In the genomic region with DNA sequence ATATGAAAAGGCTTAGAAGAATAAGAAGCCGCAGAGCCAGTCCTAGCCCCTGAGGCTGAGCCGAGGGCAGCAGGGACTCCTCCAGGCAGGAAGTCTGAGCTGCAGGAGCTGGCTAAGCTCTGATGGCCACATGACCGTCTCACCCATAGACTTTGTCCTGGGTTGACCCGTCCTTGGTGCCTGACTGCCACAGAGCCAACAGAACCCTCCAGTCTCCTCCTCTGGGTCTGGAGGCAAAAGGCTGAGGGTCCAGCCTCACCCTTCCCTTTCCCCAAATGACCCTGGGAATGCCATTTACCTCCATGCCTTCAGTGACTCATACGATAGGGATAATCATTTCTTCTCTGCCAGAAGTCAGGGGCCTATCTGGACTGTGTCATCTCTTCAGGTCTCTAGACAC, we compare ENCODE assay signal across 20 cellular contexts. TPM values are rescaled to one million over a fixed set of nuclear protein-coding genes. Genes with fewer than 3 reads are reported as not detected.
DNase-seq lines count a peak whose midpoint lies in the region; ATAC-seq, FAIRE-seq and TF ChIP-seq lines count a peak whose summit lies in the region.
"Had no signal": no experiment of that assay in that cellular context is flagged by ENCODE, and none has a peak within 500 bp of the region (broad histone marks: within the 10 kb centered on the region; RNA-seq: fewer than 3 reads in every experiment).

No MANE protein-coding gene starts in this region.

- no peak overlapping the region for H2AK5ac ChIP-seq in neuronal stem cell (ENCODE audit: low read depth, low read length)

- no peak overlapping the region for H3K27ac Mint-ChIP-seq in activated T-cell treated with anti-CD3 and anti-CD28 coated beads, Interleukin-2, amount 50 U/mL, for 72 hours
- H3K27ac Mint-ChIP-seq: CD8-positive, alpha-beta T cell had no signal

- TF ChIP-seq POLR2A in right lobe of liver (IDR thresholded peaks at IDR 0.05): no peak
- TF ChIP-seq POLR2A in HepG2 (IDR thresholded peaks at IDR 0.05; ENCODE audit: insufficient read depth in 1 of 2, low read depth in 2 of 2, low read length in 2 of 2): no peak

- H3K36me3 ChIP-seq in right lobe of liver: no peaks in the 10 kb centered on the region
- no peaks in the 10 kb centered on the region for H3K36me3 ChIP-seq in HepG2 (replicated peaks in 1 of 2; ENCODE audit: control insufficient read depth in 1 of 2, insufficient read depth in 2 of 2, low read length in 2 of 2)
- H3K36me3 ChIP-seq in left ventricle myocardium inferior: no peaks in the 10 kb centered on the region
- no peaks in the 10 kb centered on the region for H3K36me3 ChIP-seq in neuronal stem cell (replicated peaks in 1 of 2; ENCODE audit: control insufficient read depth in 2 of 2, insufficient read depth in 2 of 2, low read length in 2 of 2)

- no peaks in the 10 kb centered on the region for H3K79me2 ChIP-seq in HepG2 (ENCODE audit: insufficient read depth, low read length)

- H3K27ac ChIP-seq in right lobe of liver (no peak overlapping the region), HepG2 (ENCODE audit: extremely low read length, insufficient read depth, low read length) (no peak overlapping the region), left ventricle myocardium inferior (replicated peaks) (peak overlapping the region; percentile 7), neuronal stem cell (replicated peaks; ENCODE audit: low read length) (no peak overlapping the region)

- no peaks in the 10 kb centered on the region for H4K20me1 ChIP-seq in HepG2 (ENCODE audit: insufficient read depth, low read length)

- intact Hi-C loops in right lobe of liver (cut with DNase I) (no loop called here), HepG2 (cut with micrococcal nuclease; ENCODE audit: unreplicated experiment) (no loop called here), left ventricle myocardium inferior (cut with micrococcal nuclease) (no loop called here)

- peaks cover 16% of the 10 kb centered on the region for H3K27me3 Mint-ChIP-seq in activated T-cell treated with anti-CD3 and anti-CD28 coated beads, Interleukin-2, amount 50 U/mL, for 72 hours (ENCODE audit: low read depth)

- H2AFZ ChIP-seq in HepG2 (ENCODE audit: low read length): no peak overlapping the region
- no peak overlapping the region for H2AFZ ChIP-seq in neuronal stem cell (ENCODE audit: low read length)

- DNase-seq in right lobe of liver (no peak), HepG2 (ENCODE audit: low spot score) (no peak), left ventricle myocardium inferior (peak; percentile 36), neuronal stem cell (ENCODE audit: low spot score) (no peak), NCI-H1436 (lab: John Stamatoyannopoulos, UW) (no peak)
- no peak for DNase-seq in activated T-cell treated with anti-CD3 and anti-CD28 coated beads, Interleukin-2, amount 50 U/mL, for 72 hours
- DNase-seq: CD8-positive, alpha-beta T cell; DND-41; NCI-H1417; NCI-H1930; NCI-H446; NCI-H69; SIG-M5 had no signal

- H3K14ac ChIP-seq in neuronal stem cell (ENCODE audit: low read length): no peak overlapping the region

- no peak for FAIRE-seq in HepG2 (lab: Jason Lieb, UNC)
- FAIRE-seq: GM12892, H54, K562 had no signal

- no peak overlapping the region for H3K4me3 Mint-ChIP-seq in activated T-cell treated with anti-CD3 and anti-CD28 coated beads, Interleukin-2, amount 50 U/mL, for 72 hours
- H3K4me3 Mint-ChIP-seq: CD8-positive, alpha-beta T cell had no signal

- no peak overlapping the region for H3K23ac ChIP-seq in neuronal stem cell (ENCODE audit: low read depth, low read length, poor library complexity)

- ATAC-seq in right lobe of liver (peak in 3 of 4 donors; percentile 36 to 61 (median 36)), HepG2 (no peak; the same call in 2 of the 3 replicates), GM21515 (IDR thresholded peaks at IDR 0.05; ENCODE audit: unreplicated experiment) (no peak), HG02973 (IDR thresholded peaks at IDR 0.05; ENCODE audit: unreplicated experiment) (no peak)
- ATAC-seq in activated T-cell treated with anti-CD3 and anti-CD28 coated beads, Interleukin-2, amount 50 U/mL, for 72 hours (replicated peaks in 1 of 2): no peak
- ATAC-seq: CD8-positive, alpha-beta T cell; K562 had no signal

- H3K18ac ChIP-seq in neuronal stem cell (ENCODE audit: low read length): peak overlapping the region; percentile 28

- H3K27me3 ChIP-seq in right lobe of liver (no peaks in the 10 kb centered on the region), HepG2 (ENCODE audit: control insufficient read depth in 1 of 2, insufficient read depth in 2 of 2, low read length in 2 of 2) (peaks cover 3 to 56% of the 10 kb centered on the region in 2 experiments; a peak in 4 of 5 replicates), left ventricle myocardium inferior (ENCODE audit: low read depth) (peaks cover 3% of the 10 kb centered on the region), neuronal stem cell (ENCODE audit: control insufficient read depth in 3 of 3, insufficient read depth in 3 of 3, low read depth in 1 of 3, low read length in 3 of 3) (peaks cover 0 to 7% (median 0%) of the 10 kb centered on the region in 3 experiments)

- H3K9me3 ChIP-seq in right lobe of liver: no peaks in the 10 kb centered on the region
- H3K9me3 ChIP-seq in HepG2 (ENCODE audit: low read length): no peaks in the 10 kb centered on the region
- H3K9me3 ChIP-seq in left ventricle myocardium inferior (replicated peaks): no peaks in the 10 kb centered on the region
- no peaks in the 10 kb centered on the region for H3K9me3 ChIP-seq in neuronal stem cell (replicated peaks in 1 of 2; ENCODE audit: control insufficient read depth in 2 of 2, insufficient read depth in 1 of 2, low read depth in 1 of 2, low read length in 2 of 2)

- in situ Hi-C loops in HepG2 (cut with HindIII; ENCODE audit: extremely low pct_ligation_motif_present, low pct_unique_long_range_greater_than_20kb): no loop called here

- H2BK12ac ChIP-seq in neuronal stem cell (ENCODE audit: low read length): no peak overlapping the region

- H3K36me3 Mint-ChIP-seq in activated T-cell treated with anti-CD3 and anti-CD28 coated beads, Interleukin-2, amount 50 U/mL, for 72 hours (ENCODE audit: insufficient read depth in 2 of 2): no peaks in the 10 kb centered on the region
- H3K36me3 Mint-ChIP-seq: CD8-positive, alpha-beta T cell had no signal

- no peak for TF ChIP-seq CTCF in right lobe of liver (IDR thresholded peaks at IDR 0.05)
- no peak for TF ChIP-seq CTCF in HepG2 (CRISPR knock-in tag; IDR thresholded peaks at IDR 0.05)
- TF ChIP-seq CTCF in left ventricle myocardium inferior (IDR thresholded peaks at IDR 0.05; ENCODE audit: borderline replicate concordance): no peak

- no peak overlapping the region for H3K4ac ChIP-seq in neuronal stem cell (ENCODE audit: low read length)

- POLR2A ChIA-PET in HepG2 (lab: Yijun Ruan, JAX): no interaction called here

- no peak overlapping the region for H2BK120ac ChIP-seq in neuronal stem cell (ENCODE audit: low read depth, low read length)

- H2BK5ac ChIP-seq in neuronal stem cell (ENCODE audit: low read length): no peak overlapping the region

- H4K91ac ChIP-seq in neuronal stem cell (ENCODE audit: low read depth, low read length, poor library complexity): no peak overlapping the region

- H3K4me1 Mint-ChIP-seq in activated T-cell treated with anti-CD3 and anti-CD28 coated beads, Interleukin-2, amount 50 U/mL, for 72 hours (ENCODE audit: low read depth): no peaks in the 10 kb centered on the region

- H3K79me1 ChIP-seq in neuronal stem cell (ENCODE audit: low read depth, low read length): no peaks in the 10 kb centered on the region

- H3K4me2 ChIP-seq in HepG2 (ENCODE audit: low read depth, low read length) (no peak overlapping the region), neuronal stem cell (ENCODE audit: insufficient read depth, low read length, poor library complexity, severe bottlenecking) (no peak overlapping the region)

- CTCF ChIA-PET in HepG2 (lab: Yijun Ruan, JAX; ENCODE audit: low intra/inter-chr PET ratio, low total read pairs): no interaction called here

- WGBS in right lobe of liver (ENCODE audit: insufficient coverage, low coverage, low lambda C conversion rate, missing lambda C conversion rate): 44% methylated on average over 2 of the region's 5 CpGs
- WGBS in HepG2 (ENCODE audit: low lambda C conversion rate): 4% methylated on average over 3 of the region's 5 CpGs
- no CpG with 5 or more reads among the region's 5 CpGs for WGBS in neuronal stem cell (ENCODE audit: extremely low coverage in 2 of 2, insufficient read length in 2 of 2, insufficient replicate concordance in 1 of 2), 2 donors

- H3K9ac ChIP-seq in HepG2 (ENCODE audit: insufficient read depth, low read depth, low read length): no peak overlapping the region
- H3K9ac ChIP-seq in neuronal stem cell (ENCODE audit: low read depth, low read length, poor library complexity): no peak overlapping the region

- no peak for TF ChIP-seq RAD21 in HepG2 (CRISPR knock-in tag; IDR thresholded peaks at IDR 0.05)

- H3K4me3 ChIP-seq in right lobe of liver (no peak overlapping the region), HepG2 (replicated peaks in 1 of 3; ENCODE audit: insufficient read depth in 1 of 3, low read depth in 2 of 3, low read length in 3 of 3) (no peak overlapping the region), left ventricle myocardium inferior (no peak overlapping the region), neuronal stem cell (ENCODE audit: low read length in 2 of 2) (no peak overlapping the region)
- H3K4me3 ChIP-seq: K562 had no signal

- H3K4me1 ChIP-seq in right lobe of liver (no peaks in the 10 kb centered on the region), HepG2 (ENCODE audit: insufficient read depth, low read length) (no peaks in the 10 kb centered on the region), left ventricle myocardium inferior (peaks cover 17% of the 10 kb centered on the region), neuronal stem cell (ENCODE audit: control insufficient read depth in 2 of 2, insufficient read depth in 1 of 2, low read depth in 1 of 2, low read length in 2 of 2) (no peaks in the 10 kb centered on the region)

- no peak for TF ChIP-seq EP300 in HepG2 (IDR thresholded peaks at IDR 0.05; ENCODE audit: low read depth in 2 of 2, low read length in 2 of 2)
- no peak for TF ChIP-seq EP300 in HepG2 (CRISPR knock-in tag; IDR thresholded peaks at IDR 0.05; ENCODE audit: borderline replicate concordance)

- H2BK15ac ChIP-seq in neuronal stem cell (ENCODE audit: low read length): no peak overlapping the region

- no peak overlapping the region for H4K8ac ChIP-seq in neuronal stem cell (ENCODE audit: low read depth, low read length)

- no peaks in the 10 kb centered on the region for H3K9me3 Mint-ChIP-seq in activated T-cell treated with anti-CD3 and anti-CD28 coated beads, Interleukin-2, amount 50 U/mL, for 72 hours
- H3K9me3 Mint-ChIP-seq: CD8-positive, alpha-beta T cell had no signal

- BruUV-seq in HepG2 (replicated peaks; lab: Mats Ljungman, UMichigan): no TSS peak

RNA-seq across cellular contexts. Expression of gene KRT71, which starts 1.5 kb away (rescaled TPM):
- total RNA-seq in right lobe of liver: not detected
- not detected in 2 replicates for total RNA-seq in HepG2 (2016; rRNA removed; fragmentation: Illumina TruSeq; extraction: Trizol)
- total RNA-seq in HepG2 (2016; cell fraction: cytosol; rRNA removed; fragmentation: Illumina TruSeq; extraction: Trizol; ENCODE audit: low read depth): not detected in 2 replicates
- not detected in 2 replicates for total RNA-seq in HepG2 (2016; cell fraction: insoluble cytoplasmic fraction; rRNA removed; fragmentation: Illumina TruSeq; extraction: Trizol)
- not detected in 2 replicates for total RNA-seq in HepG2 (2016; cell fraction: membrane; rRNA removed; fragmentation: Illumina TruSeq; extraction: Trizol)
- total RNA-seq in HepG2 (2016; cell fraction: nucleus; rRNA removed; fragmentation: Illumina TruSeq; extraction: Trizol): not detected in 2 replicates
- not detected in 2 replicates for polyA plus RNA-seq in HepG2 (2011; rRNA removed)
- not detected in 2 replicates for polyA plus RNA-seq in HepG2 (2011; cell fraction: cytosol; rRNA removed)
- not detected in 2 replicates for polyA plus RNA-seq in HepG2 (2011; cell fraction: nucleus; rRNA removed)
- polyA plus RNA-seq in HepG2 (2012): not detected in 2 replicates
- polyA plus RNA-seq in HepG2 (2016; cell fraction: cytosol; fragmentation: Illumina TruSeq; extraction: Trizol; ENCODE audit: low read depth): not detected in 2 replicates
- polyA plus RNA-seq in HepG2 (2016; cell fraction: insoluble cytoplasmic fraction; fragmentation: Illumina TruSeq; extraction: Trizol; ENCODE audit: low read depth): not detected in 2 replicates
- polyA plus RNA-seq in HepG2 (2016; cell fraction: membrane; fragmentation: Illumina TruSeq; extraction: Trizol; ENCODE audit: low read depth): not detected in 2 replicates
- not detected in 2 replicates for polyA plus RNA-seq in HepG2 (2016; cell fraction: nucleus; fragmentation: Illumina TruSeq; extraction: Trizol; ENCODE audit: insufficient read depth, low read depth)
- polyA minus RNA-seq in HepG2 (2011; rRNA and poly(A)+ RNA removed; ENCODE audit: low replicate concordance): not detected in 2 replicates
- not detected in 2 replicates for polyA minus RNA-seq in HepG2 (2011; cell fraction: cytosol; rRNA and poly(A)+ RNA removed)
- not detected in 2 replicates for polyA minus RNA-seq in HepG2 (2011; cell fraction: nucleus; rRNA and poly(A)+ RNA removed)
- not detected for total RNA-seq in left ventricle myocardium inferior
- polyA plus RNA-seq in neuronal stem cell (2013, experiment 1 of 2): not detected
- not detected for polyA plus RNA-seq in neuronal stem cell (2013, experiment 2 of 2)
- not detected for total RNA-seq in activated T-cell treated with anti-CD3 and anti-CD28 coated beads, Interleukin-2, amount 50 U/mL, for 72 hours
- total RNA-seq: A172; CD8-positive, alpha-beta T cell; K562 had no signal
- polyA plus RNA-seq: BJ, K562 had no signal

RNA-seq across cellular contexts. Expression of gene KRT74, which starts 22.2 kb away (rescaled TPM):
- total RNA-seq in right lobe of liver: not detected
- not detected in 2 replicates for total RNA-seq in HepG2 (2016; rRNA removed; fragmentation: Illumina TruSeq; extraction: Trizol)
- not detected in 2 replicates for total RNA-seq in HepG2 (2016; cell fraction: cytosol; rRNA removed; fragmentation: Illumina TruSeq; extraction: Trizol; ENCODE audit: low read depth)
- not detected in 2 replicates for total RNA-seq in HepG2 (2016; cell fraction: insoluble cytoplasmic fraction; rRNA removed; fragmentation: Illumina TruSeq; extraction: Trizol)
- total RNA-seq in HepG2 (2016; cell fraction: membrane; rRNA removed; fragmentation: Illumina TruSeq; extraction: Trizol): not detected in 2 replicates
- not detected in 2 replicates for total RNA-seq in HepG2 (2016; cell fraction: nucleus; rRNA removed; fragmentation: Illumina TruSeq; extraction: Trizol)
- polyA plus RNA-seq in HepG2 (2011; rRNA removed): not detected in 2 replicates
- not detected in 2 replicates for polyA plus RNA-seq in HepG2 (2011; cell fraction: cytosol; rRNA removed)
- not detected in 2 replicates for polyA plus RNA-seq in HepG2 (2011; cell fraction: nucleus; rRNA removed)
- not detected in 2 replicates for polyA plus RNA-seq in HepG2 (2012)
- not detected in 2 replicates for polyA plus RNA-seq in HepG2 (2016; cell fraction: cytosol; fragmentation: Illumina TruSeq; extraction: Trizol; ENCODE audit: low read depth)
- polyA plus RNA-seq in HepG2 (2016; cell fraction: insoluble cytoplasmic fraction; fragmentation: Illumina TruSeq; extraction: Trizol; ENCODE audit: low read depth): not detected in 2 replicates
- not detected in 2 replicates for polyA plus RNA-seq in HepG2 (2016; cell fraction: membrane; fragmentation: Illumina TruSeq; extraction: Trizol; ENCODE audit: low read depth)
- polyA plus RNA-seq in HepG2 (2016; cell fraction: nucleus; fragmentation: Illumina TruSeq; extraction: Trizol; ENCODE audit: insufficient read depth, low read depth): not detected in 2 replicates
- polyA minus RNA-seq in HepG2 (2011; rRNA and poly(A)+ RNA removed; ENCODE audit: low replicate concordance): not detected in 2 replicates
- polyA minus RNA-seq in HepG2 (2011; cell fraction: cytosol; rRNA and poly(A)+ RNA removed): not detected in 2 replicates
- polyA minus RNA-seq in HepG2 (2011; cell fraction: nucleus; rRNA and poly(A)+ RNA removed): not detected in 2 replicates
- 0.14 TPM for total RNA-seq in left ventricle myocardium inferior
- not detected for polyA plus RNA-seq in neuronal stem cell (2013, experiment 1 of 2)
- not detected for polyA plus RNA-seq in neuronal stem cell (2013, experiment 2 of 2)
- total RNA-seq in activated T-cell treated with anti-CD3 and anti-CD28 coated beads, Interleukin-2, amount 50 U/mL, for 72 hours: under 1 TPM in 1 of 2 donors, not detected in 1; 0.12 TPM
- total RNA-seq: A172; CD8-positive, alpha-beta T cell; K562 had no signal
- polyA plus RNA-seq: BJ, K562 had no signal

RNA-seq across cellular contexts. Expression of gene KRT5, which starts 31.3 kb away (rescaled TPM):
- total RNA-seq in right lobe of liver (under 1 TPM in 1 of 6 experiments, not detected in 5; 0.66 TPM), HepG2 (2016; rRNA removed; fragmentation: Illumina TruSeq; extraction: Trizol) (not detected in 2 replicates), left ventricle myocardium inferior (not detected)
- total RNA-seq in HepG2 (2016; cell fraction: cytosol; rRNA removed; fragmentation: Illumina TruSeq; extraction: Trizol; ENCODE audit: low read depth): not detected in 2 replicates
- not detected in 2 replicates for total RNA-seq in HepG2 (2016; cell fraction: insoluble cytoplasmic fraction; rRNA removed; fragmentation: Illumina TruSeq; extraction: Trizol)
- total RNA-seq in HepG2 (2016; cell fraction: membrane; rRNA removed; fragmentation: Illumina TruSeq; extraction: Trizol): not detected in 2 replicates
- not detected in 2 replicates for total RNA-seq in HepG2 (2016; cell fraction: nucleus; rRNA removed; fragmentation: Illumina TruSeq; extraction: Trizol)
- polyA plus RNA-seq in HepG2 (2011; rRNA removed): 0.08 and 0.29 TPM in 2 replicates
- polyA plus RNA-seq in HepG2 (2011; cell fraction: cytosol; rRNA removed): not detected in 2 replicates
- not detected in 2 replicates for polyA plus RNA-seq in HepG2 (2011; cell fraction: nucleus; rRNA removed)
- not detected in 2 replicates for polyA plus RNA-seq in HepG2 (2012)
- polyA plus RNA-seq in HepG2 (2016; cell fraction: cytosol; fragmentation: Illumina TruSeq; extraction: Trizol; ENCODE audit: low read depth): not detected in 2 replicates
- not detected in 2 replicates for polyA plus RNA-seq in HepG2 (2016; cell fraction: insoluble cytoplasmic fraction; fragmentation: Illumina TruSeq; extraction: Trizol; ENCODE audit: low read depth)
- polyA plus RNA-seq in HepG2 (2016; cell fraction: membrane; fragmentation: Illumina TruSeq; extraction: Trizol; ENCODE audit: low read depth): not detected in 2 replicates
- not detected in 2 replicates for polyA plus RNA-seq in HepG2 (2016; cell fraction: nucleus; fragmentation: Illumina TruSeq; extraction: Trizol; ENCODE audit: insufficient read depth, low read depth)
- polyA minus RNA-seq in HepG2 (2011; rRNA and poly(A)+ RNA removed; ENCODE audit: low replicate concordance): 32.1 TPM in 1 of 2 replicates, not detected in the other
- polyA minus RNA-seq in HepG2 (2011; cell fraction: cytosol; rRNA and poly(A)+ RNA removed): not detected in 2 replicates
- polyA minus RNA-seq in HepG2 (2011; cell fraction: nucleus; rRNA and poly(A)+ RNA removed): not detected in 2 replicates
- not detected for polyA plus RNA-seq in neuronal stem cell (2013, experiment 1 of 2)
- polyA plus RNA-seq in neuronal stem cell (2013, experiment 2 of 2): not detected
- total RNA-seq in activated T-cell treated with anti-CD3 and anti-CD28 coated beads, Interleukin-2, amount 50 U/mL, for 72 hours: not detected
- total RNA-seq: CD8-positive, alpha-beta T cell; K562 had no signal
- polyA plus RNA-seq: BJ had no signal

RNA-seq across cellular contexts. Expression of gene KRT72, which starts 49.8 kb away (rescaled TPM):
- not detected for total RNA-seq in right lobe of liver
- total RNA-seq in HepG2 (2016; rRNA removed; fragmentation: Illumina TruSeq; extraction: Trizol): not detected in 2 replicates
- not detected in 2 replicates for total RNA-seq in HepG2 (2016; cell fraction: cytosol; rRNA removed; fragmentation: Illumina TruSeq; extraction: Trizol; ENCODE audit: low read depth)
- not detected in 2 replicates for total RNA-seq in HepG2 (2016; cell fraction: insoluble cytoplasmic fraction; rRNA removed; fragmentation: Illumina TruSeq; extraction: Trizol)
- total RNA-seq in HepG2 (2016; cell fraction: membrane; rRNA removed; fragmentation: Illumina TruSeq; extraction: Trizol): not detected in 2 replicates
- total RNA-seq in HepG2 (2016; cell fraction: nucleus; rRNA removed; fragmentation: Illumina TruSeq; extraction: Trizol): not detected in 2 replicates
- polyA plus RNA-seq in HepG2 (2011; rRNA removed): not detected in 2 replicates
- polyA plus RNA-seq in HepG2 (2011; cell fraction: cytosol; rRNA removed): not detected in 2 replicates
- polyA plus RNA-seq in HepG2 (2011; cell fraction: nucleus; rRNA removed): not detected in 2 replicates
- not detected in 2 replicates for polyA plus RNA-seq in HepG2 (2012)
- not detected in 2 replicates for polyA plus RNA-seq in HepG2 (2016; cell fraction: cytosol; fragmentation: Illumina TruSeq; extraction: Trizol; ENCODE audit: low read depth)
- polyA plus RNA-seq in HepG2 (2016; cell fraction: insoluble cytoplasmic fraction; fragmentation: Illumina TruSeq; extraction: Trizol; ENCODE audit: low read depth): not detected in 2 replicates
- not detected in 2 replicates for polyA plus RNA-seq in HepG2 (2016; cell fraction: membrane; fragmentation: Illumina TruSeq; extraction: Trizol; ENCODE audit: low read depth)
- polyA plus RNA-seq in HepG2 (2016; cell fraction: nucleus; fragmentation: Illumina TruSeq; extraction: Trizol; ENCODE audit: insufficient read depth, low read depth): not detected in 2 replicates
- polyA minus RNA-seq in HepG2 (2011; rRNA and poly(A)+ RNA removed; ENCODE audit: low replicate concordance): not detected in 2 replicates
- not detected in 2 replicates for polyA minus RNA-seq in HepG2 (2011; cell fraction: cytosol; rRNA and poly(A)+ RNA removed)
- not detected in 2 replicates for polyA minus RNA-seq in HepG2 (2011; cell fraction: nucleus; rRNA and poly(A)+ RNA removed)
- not detected for total RNA-seq in left ventricle myocardium inferior
- not detected for polyA plus RNA-seq in neuronal stem cell (2013, experiment 1 of 2)
- not detected for polyA plus RNA-seq in neuronal stem cell (2013, experiment 2 of 2)
- total RNA-seq in activated T-cell treated with anti-CD3 and anti-CD28 coated beads, Interleukin-2, amount 50 U/mL, for 72 hours: 1 to 10 TPM in 1 of 2 donors, under 1 TPM in 1; 0.31 to 2.3 TPM
- total RNA-seq: A172, K562 had no signal
- polyA plus RNA-seq: BJ, K562 had no signal

RNA-seq across cellular contexts. Expression of gene KRT6A, which starts 58.4 kb away (rescaled TPM):
- 1 to 10 TPM in 1 of 6 experiments, not detected in 5; 1.2 TPM for total RNA-seq in right lobe of liver
- not detected in 2 replicates for total RNA-seq in HepG2 (2016; rRNA removed; fragmentation: Illumina TruSeq; extraction: Trizol)
- total RNA-seq in HepG2 (2016; cell fraction: cytosol; rRNA removed; fragmentation: Illumina TruSeq; extraction: Trizol; ENCODE audit: low read depth): not detected in 2 replicates
- not detected in 2 replicates for total RNA-seq in HepG2 (2016; cell fraction: insoluble cytoplasmic fraction; rRNA removed; fragmentation: Illumina TruSeq; extraction: Trizol)
- not detected in 2 replicates for total RNA-seq in HepG2 (2016; cell fraction: membrane; rRNA removed; fragmentation: Illumina TruSeq; extraction: Trizol)
- not detected in 2 replicates for total RNA-seq in HepG2 (2016; cell fraction: nucleus; rRNA removed; fragmentation: Illumina TruSeq; extraction: Trizol)
- polyA plus RNA-seq in HepG2 (2011; rRNA removed): 0.13 TPM in 2 replicates
- 0.05 TPM in 1 of 2 replicates, not detected in the other for polyA plus RNA-seq in HepG2 (2011; cell fraction: cytosol; rRNA removed)
- polyA plus RNA-seq in HepG2 (2011; cell fraction: nucleus; rRNA removed): not detected in 2 replicates
- polyA plus RNA-seq in HepG2 (2012): not detected in 2 replicates
- not detected in 2 replicates for polyA plus RNA-seq in HepG2 (2016; cell fraction: cytosol; fragmentation: Illumina TruSeq; extraction: Trizol; ENCODE audit: low read depth)
- polyA plus RNA-seq in HepG2 (2016; cell fraction: insoluble cytoplasmic fraction; fragmentation: Illumina TruSeq; extraction: Trizol; ENCODE audit: low read depth): not detected in 2 replicates
- polyA plus RNA-seq in HepG2 (2016; cell fraction: membrane; fragmentation: Illumina TruSeq; extraction: Trizol; ENCODE audit: low read depth): not detected in 2 replicates
- polyA plus RNA-seq in HepG2 (2016; cell fraction: nucleus; fragmentation: Illumina TruSeq; extraction: Trizol; ENCODE audit: insufficient read depth, low read depth): not detected in 2 replicates
- 11.8 TPM in 1 of 2 replicates, not detected in the other for polyA minus RNA-seq in HepG2 (2011; rRNA and poly(A)+ RNA removed; ENCODE audit: low replicate concordance)
- polyA minus RNA-seq in HepG2 (2011; cell fraction: cytosol; rRNA and poly(A)+ RNA removed): not detected in 2 replicates
- polyA minus RNA-seq in HepG2 (2011; cell fraction: nucleus; rRNA and poly(A)+ RNA removed): not detected in 2 replicates
- not detected for total RNA-seq in left ventricle myocardium inferior
- polyA plus RNA-seq in neuronal stem cell (2013, experiment 1 of 2): not detected
- polyA plus RNA-seq in neuronal stem cell (2013, experiment 2 of 2): not detected
- not detected for total RNA-seq in activated T-cell treated with anti-CD3 and anti-CD28 coated beads, Interleukin-2, amount 50 U/mL, for 72 hours
- total RNA-seq: A172; CD8-positive, alpha-beta T cell; K562 had no signal
- polyA plus RNA-seq: BJ had no signal

Comparison
In these comparisons a context has a peak if more than half of its experiments do, and no peak if none do; other contexts are left out.
1. ATAC-seq: peak in right lobe of liver (3 of 4); none in HepG2 (single experiment), activated T-cell treated with anti-CD3 and anti-CD28 coated beads, Interleukin-2, amount 50 U/mL, for 72 hours (0 of 2), GM21515 (single experiment) and HG02973 (single experiment).